Comparison of ENCODE assay signal across 27 cellular contexts in the genomic region with DNA sequence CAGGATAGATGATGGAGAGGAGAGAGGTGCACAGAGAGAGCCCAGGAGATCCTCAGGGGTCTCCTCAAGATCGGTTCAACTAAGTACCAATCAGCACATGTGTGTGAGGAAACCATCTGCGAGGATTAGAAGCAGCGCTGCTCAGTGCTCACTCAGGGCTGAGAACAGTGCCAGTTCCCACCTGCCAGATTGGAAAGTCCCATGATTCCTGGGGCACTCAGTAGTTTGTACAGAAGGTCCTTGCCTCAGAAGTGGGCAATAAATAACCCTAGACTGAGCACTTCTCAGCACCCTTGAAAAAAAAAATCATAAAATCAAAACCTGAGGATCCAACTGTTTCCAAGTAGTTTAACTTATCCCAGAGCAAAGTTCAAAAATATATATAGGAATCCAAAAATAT. TPM values are rescaled to one million over a fixed set of nuclear protein-coding genes. Genes with fewer than 3 reads are reported as not detected.
DNase-seq lines count a peak whose midpoint lies in the region; ATAC-seq and TF ChIP-seq lines count a peak whose summit lies in the region.
"Had no signal": no experiment of that assay in that cellular context is flagged by ENCODE, and none has a peak within 500 bp of the region (broad histone marks: within the 10 kb centered on the region; RNA-seq: fewer than 3 reads in every experiment).

No MANE protein-coding gene starts in this region.

- H3K36me3 Mint-ChIP-seq in glutamatergic neuron (ENCODE audit: unreplicated experiment): peaks cover 5% of the 10 kb centered on the region
- peaks cover 0 to 3% of the 10 kb centered on the region in 2 donors for H3K36me3 Mint-ChIP-seq in stimulated activated naive B cell treated with anti-CD40 and anti-IgM and Interleukin-4, amounts not matched to agents 10 μg/mL and 1 μg/mL and 100 μg/mL, for 72 hours

- H3K9ac ChIP-seq in KMS-11: no peak overlapping the region
- H3K9ac ChIP-seq in subcutaneous abdominal adipose tissue (ENCODE audit: low read length in 5 of 5): no peak overlapping the region
- H3K9ac ChIP-seq: BLaER1 treated with 17β-estradiol and CSF1 and Interleukin-3, amounts not matched to agents 10 nM and 100 nM had no signal

- H3K27ac ChIP-seq in KMS-11: peak overlapping the region; percentile 53
- peak overlapping the region; percentile 90 for H3K27ac ChIP-seq in subcutaneous abdominal adipose tissue (ENCODE audit: low read depth, low read length)
- H3K27ac ChIP-seq: BLaER1 treated with 17β-estradiol and CSF1 and Interleukin-3, amounts not matched to agents 10 nM and 100 nM had no signal

- H3K4me1 Mint-ChIP-seq in glutamatergic neuron (ENCODE audit: low read depth, unreplicated experiment): no peaks in the 10 kb centered on the region
- H3K4me1 Mint-ChIP-seq in stimulated activated naive B cell treated with anti-CD40 and anti-IgM and Interleukin-4, amounts not matched to agents 10 μg/mL and 1 μg/mL and 100 μg/mL, for 72 hours: no peaks in the 10 kb centered on the region
- H3K4me1 Mint-ChIP-seq: GM23338 had no signal

- peak; percentile 29 for DNase-seq in DMS79 (lab: John Stamatoyannopoulos, UW)
- DNase-seq in glutamatergic neuron: no peak
- no peak for DNase-seq in stimulated activated naive B cell treated with anti-CD40 and anti-IgM and Interleukin-4, amounts not matched to agents 10 μg/mL and 1 μg/mL and 100 μg/mL, for 72 hours
- DNase-seq in COLO829 (ENCODE audit: low spot score): no peak
- DNase-seq: CD4-positive, alpha-beta T cell; COR-L47; DMS53; EL; GDM1; HCEC 1CT; Karpas-422; NCI-H1092; NCI-H1417 treated with DMSO at 0.1 percent for 48 hours; NCI-H1694 treated with DMSO at 0.1 percent for 48 hours; NCI-H2081; NCI-H2171; NCI-H226; NCI-H526; Right ventricle myocardium superior; RPMI8226 had no signal

- TF ChIP-seq CTCF in KMS-11 (conservative IDR thresholded peaks at IDR 0.05; ENCODE audit: low read depth, low read length) (no peak), glutamatergic neuron (IDR thresholded peaks at IDR 0.05; ENCODE audit: partially characterized antibody, unreplicated experiment) (no peak)

- H3K4me2 ChIP-seq in KMS-11: no peak overlapping the region
- H3K4me2 ChIP-seq: GM23338 had no signal

- H3K4me3 ChIP-seq in KMS-11 (IDR thresholded peaks at IDR 0.05; ENCODE audit: insufficient read depth, low read depth, low read length): no peak overlapping the region
- no peak overlapping the region for H3K4me3 ChIP-seq in subcutaneous abdominal adipose tissue (ENCODE audit: low read depth in 1 of 5, low read length in 5 of 5)
- H3K4me3 ChIP-seq: BLaER1 treated with 17β-estradiol and CSF1 and Interleukin-3, amounts not matched to agents 10 nM and 100 nM; GM12878; GM23338 had no signal

- H3K4me1 ChIP-seq in KMS-11 (ENCODE audit: low read depth, poor library complexity, severe bottlenecking): peaks cover 33% of the 10 kb centered on the region
- H3K4me1 ChIP-seq in subcutaneous abdominal adipose tissue (ENCODE audit: control insufficient read depth in 5 of 5, insufficient read depth in 5 of 5, low read length in 5 of 5): peaks cover 0 to 36% (median 13%) of the 10 kb centered on the region in 5 donors

- no peaks in the 10 kb centered on the region for H3K36me3 ChIP-seq in KMS-11 (ENCODE audit: insufficient read depth)
- H3K36me3 ChIP-seq in subcutaneous abdominal adipose tissue (ENCODE audit: control insufficient read depth in 5 of 5, insufficient read depth in 5 of 5, low read length in 5 of 5): no peaks in the 10 kb centered on the region
- H3K36me3 ChIP-seq: BLaER1 treated with 17β-estradiol and CSF1 and Interleukin-3, amounts not matched to agents 10 nM and 100 nM had no signal

- peak overlapping the region; percentile 53 for H3K27ac Mint-ChIP-seq in glutamatergic neuron (ENCODE audit: unreplicated experiment)
- no peak overlapping the region for H3K27ac Mint-ChIP-seq in stimulated activated naive B cell treated with anti-CD40 and anti-IgM and Interleukin-4, amounts not matched to agents 10 μg/mL and 1 μg/mL and 100 μg/mL, for 72 hours
- H3K27ac Mint-ChIP-seq: CD4-positive, alpha-beta T cell; GM23338 had no signal

- peaks cover 1% of the 10 kb centered on the region for H3K9me3 Mint-ChIP-seq in glutamatergic neuron (ENCODE audit: unreplicated experiment)
- no peaks in the 10 kb centered on the region for H3K9me3 Mint-ChIP-seq in stimulated activated naive B cell treated with anti-CD40 and anti-IgM and Interleukin-4, amounts not matched to agents 10 μg/mL and 1 μg/mL and 100 μg/mL, for 72 hours
- H3K9me3 Mint-ChIP-seq: CD4-positive, alpha-beta T cell; GM23338 had no signal

- no peaks in the 10 kb centered on the region for H4K20me1 ChIP-seq in KMS-11 (ENCODE audit: insufficient read depth)
- H4K20me1 ChIP-seq: BLaER1 treated with 17β-estradiol and CSF1 and Interleukin-3, amounts not matched to agents 10 nM and 100 nM had no signal

- no peaks in the 10 kb centered on the region for H3K79me2 ChIP-seq in KMS-11 (ENCODE audit: insufficient read depth, low read depth)

- no peaks in the 10 kb centered on the region for H3K9me3 ChIP-seq in subcutaneous abdominal adipose tissue (ENCODE audit: control insufficient read depth in 5 of 5, low read length in 5 of 5)
- H3K9me3 ChIP-seq: BLaER1 treated with 17β-estradiol and CSF1 and Interleukin-3, amounts not matched to agents 10 nM and 100 nM had no signal

- no peak for ATAC-seq in stimulated activated naive B cell treated with anti-CD40 and anti-IgM and Interleukin-4, amounts not matched to agents 10 μg/mL and 1 μg/mL and 100 μg/mL, for 72 hours (replicated peaks)
- no peak for ATAC-seq in HG02642 (IDR thresholded peaks at IDR 0.05; ENCODE audit: poor library complexity, unreplicated experiment)
- ATAC-seq: GM12878, GM23338 had no signal

- H3K27me3 ChIP-seq in KMS-11 (ENCODE audit: insufficient read depth, low read depth) (no peaks in the 10 kb centered on the region), subcutaneous abdominal adipose tissue (ENCODE audit: control insufficient read depth in 5 of 5, insufficient read depth in 4 of 5, low read length in 5 of 5) (no peaks in the 10 kb centered on the region)
- H3K27me3 ChIP-seq: BLaER1 treated with 17β-estradiol and CSF1 and Interleukin-3, amounts not matched to agents 10 nM and 100 nM had no signal

- no peak overlapping the region for H3K4me3 Mint-ChIP-seq in glutamatergic neuron (ENCODE audit: unreplicated experiment)
- no peak overlapping the region for H3K4me3 Mint-ChIP-seq in stimulated activated naive B cell treated with anti-CD40 and anti-IgM and Interleukin-4, amounts not matched to agents 10 μg/mL and 1 μg/mL and 100 μg/mL, for 72 hours
- H3K4me3 Mint-ChIP-seq: CD4-positive, alpha-beta T cell; GM23338 had no signal

- H2AFZ ChIP-seq in KMS-11 (ENCODE audit: low read depth): no peak overlapping the region; the same call in 1 of the 2 replicates
- H2AFZ ChIP-seq: GM23338 had no signal

- H3K27me3 Mint-ChIP-seq in glutamatergic neuron (ENCODE audit: unreplicated experiment): peaks cover 3% of the 10 kb centered on the region
- H3K27me3 Mint-ChIP-seq in stimulated activated naive B cell treated with anti-CD40 and anti-IgM and Interleukin-4, amounts not matched to agents 10 μg/mL and 1 μg/mL and 100 μg/mL, for 72 hours: peaks cover 10 to 15% of the 10 kb centered on the region in 2 donors
- H3K27me3 Mint-ChIP-seq: CD4-positive, alpha-beta T cell had no signal

RNA-seq across cellular contexts. Expression of a gene that starts 53.8 kb away (rescaled TPM):
- total RNA-seq in glutamatergic neuron (ENCODE audit: unreplicated experiment): 28.5 TPM

RNA-seq across cellular contexts. Expression of a gene that starts 59.7 kb away (rescaled TPM):
- 0.81 TPM for total RNA-seq in glutamatergic neuron (ENCODE audit: unreplicated experiment)
- total RNA-seq: CD4-positive, alpha-beta T cell; HT-29; Right ventricle myocardium superior had no signal
